13 cellular contexts compared by ENCODE assay signal in the genomic region with DNA sequence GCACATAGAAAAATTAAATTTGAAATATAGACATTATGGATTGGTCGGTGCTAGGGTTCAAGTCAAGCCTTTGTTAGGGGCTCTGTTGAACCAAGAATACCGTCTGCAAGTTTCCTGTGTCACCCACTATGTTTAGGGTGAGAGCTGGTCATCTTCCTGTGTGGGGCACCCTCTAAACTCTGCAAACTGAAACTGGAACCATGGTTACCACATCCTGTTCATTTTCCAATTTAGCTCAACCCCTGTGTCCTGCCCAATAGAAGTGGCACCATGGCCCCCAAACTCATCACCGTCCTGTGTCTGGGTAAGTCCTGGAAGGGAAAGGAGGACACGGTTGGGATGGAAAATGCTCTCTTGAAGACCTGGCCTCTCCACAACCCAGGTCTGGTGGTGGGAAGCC. TPM values are rescaled to one million over a fixed set of nuclear protein-coding genes. Genes with fewer than 3 reads are reported as not detected.
A peak's percentile ranks its signal among the peaks of the same experiment; 100 is the strongest.
DNase-seq lines count a peak whose midpoint lies in the region; ATAC-seq and TF ChIP-seq lines count a peak whose summit lies in the region.
"Had no signal": no experiment of that assay in that cellular context is flagged by ENCODE, and none has a peak within 500 bp of the region (broad histone marks: within the 10 kb centered on the region; RNA-seq: fewer than 3 reads in every experiment).

No MANE protein-coding gene starts in this region.

- no peak overlapping the region for H3K27ac Mint-ChIP-seq in activated T-cell treated with anti-CD3 and anti-CD28 coated beads, Interleukin-2, amount 50 U/mL, for 72 hours
- H3K27ac Mint-ChIP-seq in stimulated activated naive B cell treated with anti-CD40 and anti-IgM and Interleukin-4, amounts not matched to agents 10 μg/mL and 1 μg/mL and 100 μg/mL, for 72 hours: peak overlapping the region; percentile 51

- BruUV-seq in OCI-LY7 (replicated peaks; lab: Mats Ljungman, UMichigan): no TSS peak

- H3K4me3 ChIP-seq in OCI-LY7 (ENCODE audit: low read depth, low read length, poor library complexity, severe bottlenecking) (peak overlapping the region; percentile 41), breast epithelium (no peak overlapping the region)

- H3K9me3 ChIP-seq in OCI-LY7 (ENCODE audit: low read length) (no peaks in the 10 kb centered on the region), breast epithelium (no peaks in the 10 kb centered on the region)
- H3K9me3 ChIP-seq: neutrophil had no signal

- H3K9me3 Mint-ChIP-seq in activated T-cell treated with anti-CD3 and anti-CD28 coated beads, Interleukin-2, amount 50 U/mL, for 72 hours: peaks cover 0 to 1% of the 10 kb centered on the region in 2 donors
- no peaks in the 10 kb centered on the region for H3K9me3 Mint-ChIP-seq in stimulated activated naive B cell treated with anti-CD40 and anti-IgM and Interleukin-4, amounts not matched to agents 10 μg/mL and 1 μg/mL and 100 μg/mL, for 72 hours

- no peak for TF ChIP-seq POLR2A in breast epithelium (IDR thresholded peaks at IDR 0.05)

- peak overlapping the region; percentile 38; the same call in 1 of the 2 replicates for H2AFZ ChIP-seq in OCI-LY7 (ENCODE audit: low read length)

- peak overlapping the region; percentile 69 for H3K4me2 ChIP-seq in OCI-LY7 (ENCODE audit: low read length)

- peaks cover 57% of the 10 kb centered on the region for H3K27me3 Mint-ChIP-seq in activated T-cell treated with anti-CD3 and anti-CD28 coated beads, Interleukin-2, amount 50 U/mL, for 72 hours (ENCODE audit: low read depth)
- peaks cover 21 to 22% of the 10 kb centered on the region in 2 donors for H3K27me3 Mint-ChIP-seq in stimulated activated naive B cell treated with anti-CD40 and anti-IgM and Interleukin-4, amounts not matched to agents 10 μg/mL and 1 μg/mL and 100 μg/mL, for 72 hours

- H3K36me3 Mint-ChIP-seq in activated T-cell treated with anti-CD3 and anti-CD28 coated beads, Interleukin-2, amount 50 U/mL, for 72 hours (ENCODE audit: insufficient read depth in 2 of 2): no peaks in the 10 kb centered on the region
- no peaks in the 10 kb centered on the region for H3K36me3 Mint-ChIP-seq in stimulated activated naive B cell treated with anti-CD40 and anti-IgM and Interleukin-4, amounts not matched to agents 10 μg/mL and 1 μg/mL and 100 μg/mL, for 72 hours

- no peaks in the 10 kb centered on the region for H4K20me1 ChIP-seq in OCI-LY7 (ENCODE audit: insufficient read depth, low read length)

- CTCF ChIA-PET in OCI-LY7 (lab: Charles Lee; ENCODE audit: unreplicated experiment): no interaction called here

- peak overlapping the region; percentile 7 to 37 for H3K4me3 Mint-ChIP-seq in activated T-cell treated with anti-CD3 and anti-CD28 coated beads, Interleukin-2, amount 50 U/mL, for 72 hours
- H3K4me3 Mint-ChIP-seq in stimulated activated naive B cell treated with anti-CD40 and anti-IgM and Interleukin-4, amounts not matched to agents 10 μg/mL and 1 μg/mL and 100 μg/mL, for 72 hours: peak overlapping the region in 1 of 2 donors; percentile 59

- intact Hi-C loops in OCI-LY7 (cut with micrococcal nuclease; ENCODE audit: unreplicated experiment) (no loop called here), breast epithelium (cut with DNase I; ENCODE audit: low total_unique reads) (no loop called here)

- no peaks in the 10 kb centered on the region for H3K79me2 ChIP-seq in OCI-LY7 (ENCODE audit: insufficient read depth, low read depth, low read length)

- POLR2A ChIA-PET in OCI-LY7 (lab: Charles Lee): interaction anchor here (0.8 kb wide), 1 partner anchor 18 kb away, joined by 3 read pairs; no protein-coding TSS in a partner anchor

- peaks cover 38% of the 10 kb centered on the region for H3K4me1 Mint-ChIP-seq in activated T-cell treated with anti-CD3 and anti-CD28 coated beads, Interleukin-2, amount 50 U/mL, for 72 hours (ENCODE audit: low read depth)
- peaks cover 15 to 21% of the 10 kb centered on the region in 2 donors for H3K4me1 Mint-ChIP-seq in stimulated activated naive B cell treated with anti-CD40 and anti-IgM and Interleukin-4, amounts not matched to agents 10 μg/mL and 1 μg/mL and 100 μg/mL, for 72 hours

- peaks cover 0 to 36% of the 10 kb centered on the region in 2 donors for H3K27me3 ChIP-seq in breast epithelium

- DNase-seq in activated T-cell treated with anti-CD3 and anti-CD28 coated beads, Interleukin-2, amount 50 U/mL, for 72 hours: peak in 1 of 2 donors; percentile 17
- no peak for DNase-seq in activated T-cell treated with anti-CD3 and anti-CD28 coated beads, Interleukin-2, amount 50 U/mL, for 48 hours
- peak; percentile 53 for DNase-seq in OCI-LY7 (ENCODE audit: low spot score)
- DNase-seq in stimulated activated naive B cell treated with anti-CD40 and anti-IgM and Interleukin-4, amounts not matched to agents 10 μg/mL and 1 μg/mL and 100 μg/mL, for 72 hours: no peak
- no peak for DNase-seq in breast epithelium (ENCODE audit: low spot score in 2 of 2)
- DNase-seq: activated gamma-delta T cell treated with Interleukin-2 at 50 U/mL for 16 hours; effector CD8-positive, alpha-beta T cell; NCI-H2107; SW 1271 had no signal

- peak; percentile 71 to 86 for ATAC-seq in activated T-cell treated with anti-CD3 and anti-CD28 coated beads, Interleukin-2, amount 50 U/mL, for 72 hours (replicated peaks in 1 of 2)
- ATAC-seq in HG02610 (IDR thresholded peaks at IDR 0.05; ENCODE audit: unreplicated experiment): peak; percentile 61
- ATAC-seq in stimulated activated naive B cell treated with anti-CD40 and anti-IgM and Interleukin-4, amounts not matched to agents 10 μg/mL and 1 μg/mL and 100 μg/mL, for 72 hours (replicated peaks): peak; percentile 88 to 92
- no peak for ATAC-seq in GM21723 (IDR thresholded peaks at IDR 0.05; ENCODE audit: unreplicated experiment)
- no peak for ATAC-seq in HG02623 (IDR thresholded peaks at IDR 0.05; ENCODE audit: unreplicated experiment)

- no peaks in the 10 kb centered on the region for H3K9me2 ChIP-seq in OCI-LY7 (ENCODE audit: insufficient read depth, low read length)

- TF ChIP-seq CTCF in OCI-LY7 (conservative IDR thresholded peaks at IDR 0.05; ENCODE audit: low read length) (no peak), breast epithelium (IDR thresholded peaks at IDR 0.05) (no peak)

- no peaks in the 10 kb centered on the region for H3K36me3 ChIP-seq in OCI-LY7 (ENCODE audit: insufficient read depth, low read length)
- H3K36me3 ChIP-seq in breast epithelium: no peaks in the 10 kb centered on the region
- H3K36me3 ChIP-seq: neutrophil had no signal

- peaks cover 17% of the 10 kb centered on the region for H3K4me1 ChIP-seq in OCI-LY7 (ENCODE audit: insufficient read depth, low read length, poor library complexity, severe bottlenecking)
- no peaks in the 10 kb centered on the region for H3K4me1 ChIP-seq in breast epithelium

- H3K27ac ChIP-seq in OCI-LY7 (ENCODE audit: low read depth, low read length, poor library complexity, severe bottlenecking) (no peak overlapping the region), breast epithelium (no peak overlapping the region)
- H3K27ac ChIP-seq: neutrophil had no signal

RNA-seq across cellular contexts. Expression of a gene that starts 29.9 kb away (rescaled TPM):
- total RNA-seq in activated T-cell treated with anti-CD3 and anti-CD28 coated beads, Interleukin-2, amount 50 U/mL, for 72 hours: 10 to 100 TPM in 1 of 2 donors, under 1 TPM in 1; 0.83 to 14.2 TPM
- not detected in 2 replicates for total RNA-seq in OCI-LY7 (2014; rRNA removed; shearing (Covaris generic))
- total RNA-seq in OCI-LY7 (2022): not detected in 2 replicates
- not detected for total RNA-seq in breast epithelium

RNA-seq across cellular contexts. Expression of a gene that starts 41.1 kb away (rescaled TPM):
- total RNA-seq in activated T-cell treated with anti-CD3 and anti-CD28 coated beads, Interleukin-2, amount 50 U/mL, for 72 hours: not detected
- total RNA-seq in OCI-LY7 (2014; rRNA removed; shearing (Covaris generic)): 0.38 and 0.44 TPM in 2 replicates
- 5.0 and 5.5 TPM in 2 replicates for total RNA-seq in OCI-LY7 (2022)
- 1 to 10 TPM in 2 of 3 donors, under 1 TPM in 1; 0.66 to 6.9 (median 4.2) TPM for total RNA-seq in breast epithelium

RNA-seq across cellular contexts. Expression of a gene that starts 59.4 kb away (rescaled TPM):
- total RNA-seq in activated T-cell treated with anti-CD3 and anti-CD28 coated beads, Interleukin-2, amount 50 U/mL, for 72 hours: under 1 TPM in 1 of 2 donors, not detected in 1; 0.30 TPM
- total RNA-seq in OCI-LY7 (2014; rRNA removed; shearing (Covaris generic)): not detected in 2 replicates
- total RNA-seq in OCI-LY7 (2022): not detected in 2 replicates
- 10 to 100 TPM in 2 of 3 donors, 1 to 10 TPM in 1; 8.8 to 40.6 (median 17.4) TPM for total RNA-seq in breast epithelium

Comparison
In these comparisons a context has a peak if more than half of its experiments do, and no peak if none do; other contexts are left out.
1. ATAC-seq: peak in activated T-cell treated with anti-CD3 and anti-CD28 coated beads, Interleukin-2, amount 50 U/mL, for 72 hours (2 of 2), HG02610 (single experiment) and stimulated activated naive B cell treated with anti-CD40 and anti-IgM and Interleukin-4, amounts not matched to agents 10 μg/mL and 1 μg/mL and 100 μg/mL, for 72 hours (2 of 2); none in GM21723 (single experiment) and HG02623 (single experiment).
2. RNA of a gene that starts 59.4 kb away (total RNA-seq): 8.8 to 40.6 TPM in breast epithelium; 0.30 TPM in activated T-cell treated with anti-CD3 and anti-CD28 coated beads, Interleukin-2, amount 50 U/mL, for 72 hours and not detected in OCI-LY7; every median in the first group is over 4 times any median in the second.